10 cellular contexts compared by ENCODE assay signal in the genomic region with DNA sequence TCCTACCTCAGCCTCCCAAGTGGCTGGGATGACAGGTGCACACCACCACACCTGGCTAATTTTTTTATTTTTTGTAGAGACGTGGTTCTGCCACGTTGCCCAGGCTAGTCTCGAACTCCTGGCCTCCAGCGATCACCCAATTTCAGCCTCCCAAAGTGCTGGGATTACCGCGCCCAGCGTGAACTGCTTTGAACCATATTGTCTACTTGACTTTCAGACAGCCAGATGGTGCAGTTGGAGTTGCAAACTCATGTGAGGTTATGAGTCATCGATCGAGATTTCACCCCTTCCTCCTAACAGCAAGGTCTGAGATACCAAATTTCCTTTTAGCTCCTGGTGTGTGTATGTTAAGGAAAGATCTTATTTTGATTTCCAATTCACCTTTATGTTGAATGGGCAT. TPM values are rescaled to one million over a fixed set of nuclear protein-coding genes. Genes with fewer than 3 reads are reported as not detected.
DNase-seq lines count a peak whose midpoint lies in the region; ATAC-seq and TF ChIP-seq lines count a peak whose summit lies in the region.
"Had no signal": no experiment of that assay in that cellular context is flagged by ENCODE, and none has a peak within 500 bp of the region (broad histone marks: within the 10 kb centered on the region; RNA-seq: fewer than 3 reads in every experiment).

No MANE protein-coding gene starts in this region.

- 75 to 88% (median 76%) methylated on average over 9 of the region's 9 CpGs for WGBS in psoas muscle, 3 donors

- H3K27me3 Mint-ChIP-seq in activated T-cell treated with anti-CD3 and anti-CD28 coated beads, Interleukin-2, amount 50 U/mL, for 4 hours (ENCODE audit: low read depth) = no peaks in the 10 kb centered on the region
- H3K27me3 Mint-ChIP-seq in activated T-helper 1 cell treated with anti-CD3 and anti-CD28 coated beads, Interleukin-12 subunit alpha, Interleukin-12 subunit beta, Interleukin-2, Interleukin-4 antibody, amounts not matched to agents 30 ng/mL and 10 ng/mL and 1 ng/mL, durations not matched to agents 14 hours and 24 hours and 36 hours (ENCODE audit: insufficient read depth) = peaks cover 17% of the 10 kb centered on the region

- peak overlapping the region; percentile 11 for H3K4me3 Mint-ChIP-seq in activated T-cell treated with anti-CD3 and anti-CD28 coated beads, Interleukin-2, amount 50 U/mL, for 4 hours
- peak overlapping the region; percentile 7 for H3K4me3 Mint-ChIP-seq in activated T-helper 1 cell treated with anti-CD3 and anti-CD28 coated beads, Interleukin-12 subunit alpha, Interleukin-12 subunit beta, Interleukin-2, Interleukin-4 antibody, amounts not matched to agents 30 ng/mL and 10 ng/mL and 1 ng/mL, durations not matched to agents 14 hours and 24 hours and 36 hours

- no peaks in the 10 kb centered on the region for H3K9me3 ChIP-seq in psoas muscle

- peak overlapping the region; percentile 93 for H3K27ac ChIP-seq in psoas muscle

- peaks cover 25% of the 10 kb centered on the region for H3K4me1 Mint-ChIP-seq in activated T-cell treated with anti-CD3 and anti-CD28 coated beads, Interleukin-2, amount 50 U/mL, for 4 hours (ENCODE audit: low read depth)
- H3K4me1 Mint-ChIP-seq in activated T-helper 1 cell treated with anti-CD3 and anti-CD28 coated beads, Interleukin-12 subunit alpha, Interleukin-12 subunit beta, Interleukin-2, Interleukin-4 antibody, amounts not matched to agents 30 ng/mL and 10 ng/mL and 1 ng/mL, durations not matched to agents 14 hours and 24 hours and 36 hours (ENCODE audit: low read depth) = peaks cover 19% of the 10 kb centered on the region

- no peak for ATAC-seq in activated T-cell treated with anti-CD3 and anti-CD28 coated beads, Interleukin-2, amount 50 U/mL, for 4 hours
- no peak for ATAC-seq in psoas muscle
- ATAC-seq in GM21529 (IDR thresholded peaks at IDR 0.05; ENCODE audit: unreplicated experiment) = no peak
- ATAC-seq: stimulated activated naive CD8-positive, alpha-beta T cell treated with anti-CD3 and anti-CD28 coated beads, Interleukin-15, Interleukin-2, amounts not matched to agents 100 U/mL and 50 U/mL, for 24 hours had no signal

- H3K9me3 Mint-ChIP-seq in activated T-cell treated with anti-CD3 and anti-CD28 coated beads, Interleukin-2, amount 50 U/mL, for 4 hours = no peaks in the 10 kb centered on the region
- H3K9me3 Mint-ChIP-seq in activated T-helper 1 cell treated with anti-CD3 and anti-CD28 coated beads, Interleukin-12 subunit alpha, Interleukin-12 subunit beta, Interleukin-2, Interleukin-4 antibody, amounts not matched to agents 30 ng/mL and 10 ng/mL and 1 ng/mL, durations not matched to agents 14 hours and 24 hours and 36 hours = no peaks in the 10 kb centered on the region

- H3K36me3 Mint-ChIP-seq in activated T-cell treated with anti-CD3 and anti-CD28 coated beads, Interleukin-2, amount 50 U/mL, for 4 hours (ENCODE audit: insufficient read depth) = no peaks in the 10 kb centered on the region
- no peaks in the 10 kb centered on the region for H3K36me3 Mint-ChIP-seq in activated T-helper 1 cell treated with anti-CD3 and anti-CD28 coated beads, Interleukin-12 subunit alpha, Interleukin-12 subunit beta, Interleukin-2, Interleukin-4 antibody, amounts not matched to agents 30 ng/mL and 10 ng/mL and 1 ng/mL, durations not matched to agents 14 hours and 24 hours and 36 hours (ENCODE audit: low read depth)

- H3K4me1 ChIP-seq in psoas muscle = peaks cover 29% of the 10 kb centered on the region

- H3K36me3 ChIP-seq in psoas muscle (ENCODE audit: insufficient read depth in 1 of 2, low read depth in 1 of 2) = peaks cover 0 to 4% of the 10 kb centered on the region in 2 donors

- TF ChIP-seq CTCF in psoas muscle (IDR thresholded peaks at IDR 0.05) = no peak

- DNase-seq in activated T-cell treated with anti-CD3 and anti-CD28 coated beads, Interleukin-2, amount 50 U/mL, for 4 hours = no peak
- DNase-seq in activated T-cell treated with anti-CD3 and anti-CD28 coated beads for 4 hours (no peak), psoas muscle (no peak)
- no peak for DNase-seq in activated T-helper 1 cell treated with anti-CD3 and anti-CD28 coated beads, Interleukin-12 subunit alpha, Interleukin-12 subunit beta, Interleukin-2, Interleukin-4 antibody, amounts not matched to agents 30 ng/mL and 10 ng/mL and 1 ng/mL, durations not matched to agents 14 hours and 24 hours and 36 hours (ENCODE audit: low spot score)
- no peak for DNase-seq in activated CD4-positive, CD25-positive, alpha-beta regulatory T cell treated with anti-CD3 and anti-CD28 coated beads, Interleukin-2, amount 50 U/mL, for 72 hours
- DNase-seq: aorta; C1 segment of cervical spinal cord; stimulated activated naive CD8-positive, alpha-beta T cell treated with anti-CD3 and anti-CD28 coated beads, Interleukin-15, Interleukin-2, amounts not matched to agents 100 U/mL and 50 U/mL, for 24 hours had no signal

- no peak overlapping the region for H3K4me3 ChIP-seq in psoas muscle

- H3K27me3 ChIP-seq in psoas muscle (ENCODE audit: insufficient read depth in 3 of 3, low read length in 2 of 3) = no peaks in the 10 kb centered on the region

- intact Hi-C loops in activated T-helper 1 cell treated with anti-CD3 and anti-CD28 coated beads, Interleukin-12 subunit alpha, Interleukin-12 subunit beta, Interleukin-2, Interleukin-4 antibody, amounts not matched to agents 30 ng/mL and 10 ng/mL and 1 ng/mL, durations not matched to agents 14 hours and 24 hours and 36 hours (cut with micrococcal nuclease) = loop anchor here (5.0 kb wide), 1 partner anchor 84 kb away; a partner anchor contains a TSS
- intact Hi-C loops in psoas muscle (cut with DNase I) = no loop called here

- H3K27ac Mint-ChIP-seq in activated T-helper 1 cell treated with anti-CD3 and anti-CD28 coated beads, Interleukin-12 subunit alpha, Interleukin-12 subunit beta, Interleukin-2, Interleukin-4 antibody, amounts not matched to agents 30 ng/mL and 10 ng/mL and 1 ng/mL, durations not matched to agents 14 hours and 24 hours and 36 hours = no peak overlapping the region

RNA-seq across cellular contexts. Expression of a gene that starts 2.7 kb away (rescaled TPM):
- 1 to 10 TPM; 1.5 to 2.1 (median 2.0) TPM for total RNA-seq in activated T-cell treated with anti-CD3 and anti-CD28 coated beads, Interleukin-2, amount 50 U/mL, for 4 hours
- total RNA-seq in activated T-helper 1 cell treated with anti-CD3 and anti-CD28 coated beads, Interleukin-12 subunit alpha, Interleukin-12 subunit beta, Interleukin-2, Interleukin-4 antibody, amounts not matched to agents 30 ng/mL and 10 ng/mL and 1 ng/mL, durations not matched to agents 14 hours and 24 hours and 36 hours = 1.7 and 2.0 TPM in 2 replicates
- total RNA-seq in psoas muscle = 10 to 100 TPM; 18.4 to 40.1 (median 27.9) TPM
- polyA plus RNA-seq in psoas muscle = 10 to 100 TPM; 11.8 to 30.6 (median 24.1) TPM

RNA-seq across cellular contexts. Expression of a gene that starts 12.3 kb away (rescaled TPM):
- not detected for total RNA-seq in activated T-cell treated with anti-CD3 and anti-CD28 coated beads, Interleukin-2, amount 50 U/mL, for 4 hours
- total RNA-seq in activated T-helper 1 cell treated with anti-CD3 and anti-CD28 coated beads, Interleukin-12 subunit alpha, Interleukin-12 subunit beta, Interleukin-2, Interleukin-4 antibody, amounts not matched to agents 30 ng/mL and 10 ng/mL and 1 ng/mL, durations not matched to agents 14 hours and 24 hours and 36 hours = not detected in 2 replicates
- total RNA-seq in psoas muscle = 1 to 10 TPM in 1 of 4 donors, under 1 TPM in 3; 0.43 to 1.0 (median 0.72) TPM
- polyA plus RNA-seq in psoas muscle = under 1 TPM in 2 of 3 donors, not detected in 1; 0.14 to 0.64 TPM
- total RNA-seq: aorta had no signal
- polyA plus RNA-seq: aorta had no signal

RNA-seq across cellular contexts. Expression of a gene that starts 24.6 kb away (rescaled TPM):
- not detected for total RNA-seq in activated T-cell treated with anti-CD3 and anti-CD28 coated beads, Interleukin-2, amount 50 U/mL, for 4 hours
- not detected in 2 replicates for total RNA-seq in activated T-helper 1 cell treated with anti-CD3 and anti-CD28 coated beads, Interleukin-12 subunit alpha, Interleukin-12 subunit beta, Interleukin-2, Interleukin-4 antibody, amounts not matched to agents 30 ng/mL and 10 ng/mL and 1 ng/mL, durations not matched to agents 14 hours and 24 hours and 36 hours
- under 1 TPM in 1 of 4 donors, not detected in 3; 0.39 TPM for total RNA-seq in psoas muscle
- under 1 TPM in 2 of 3 donors, not detected in 1; 0.04 to 0.25 TPM for polyA plus RNA-seq in psoas muscle
- total RNA-seq: mesenteric fat pad had no signal

RNA-seq across cellular contexts. Expression of a gene that starts 38.4 kb away (rescaled TPM):
- total RNA-seq in activated T-cell treated with anti-CD3 and anti-CD28 coated beads, Interleukin-2, amount 50 U/mL, for 4 hours = 10 to 100 TPM; 59.4 to 61.6 (median 60.9) TPM
- 58.9 and 61.3 TPM in 2 replicates for total RNA-seq in activated T-helper 1 cell treated with anti-CD3 and anti-CD28 coated beads, Interleukin-12 subunit alpha, Interleukin-12 subunit beta, Interleukin-2, Interleukin-4 antibody, amounts not matched to agents 30 ng/mL and 10 ng/mL and 1 ng/mL, durations not matched to agents 14 hours and 24 hours and 36 hours
- 10 to 100 TPM; 14.8 to 17.3 (median 16.3) TPM for total RNA-seq in psoas muscle
- 10 to 100 TPM; 11.7 to 53.5 (median 18.3) TPM for polyA plus RNA-seq in psoas muscle

RNA-seq across cellular contexts. Expression of a gene that starts 53.2 kb away (rescaled TPM):
- total RNA-seq in activated T-cell treated with anti-CD3 and anti-CD28 coated beads, Interleukin-2, amount 50 U/mL, for 4 hours = 10 to 100 TPM; 37.3 to 43.3 (median 38.6) TPM
- total RNA-seq in activated T-helper 1 cell treated with anti-CD3 and anti-CD28 coated beads, Interleukin-12 subunit alpha, Interleukin-12 subunit beta, Interleukin-2, Interleukin-4 antibody, amounts not matched to agents 30 ng/mL and 10 ng/mL and 1 ng/mL, durations not matched to agents 14 hours and 24 hours and 36 hours = 40.8 and 42.7 TPM in 2 replicates
- total RNA-seq in psoas muscle = 10 to 100 TPM; 15.6 to 23.7 (median 18.9) TPM
- polyA plus RNA-seq in psoas muscle = 10 to 100 TPM; 29.4 to 79.7 (median 43.1) TPM
